ENCODE assay signal across 29 cellular contexts in genomic region chr22:40797427-40797826, GRCh38. TPM values are rescaled to one million over a fixed set of nuclear protein-coding genes. Genes with fewer than 3 reads are reported as not detected.
DNase-seq lines count a peak whose midpoint lies in the region; ATAC-seq, FAIRE-seq and TF ChIP-seq lines count a peak whose summit lies in the region.
"Had no signal": no experiment of that assay in that cellular context is flagged by ENCODE, and none has a peak within 500 bp of the region (broad histone marks: within the 10 kb centered on the region; RNA-seq: fewer than 3 reads in every experiment).

No MANE protein-coding gene starts in this region.

- no peak overlapping the region for H3K4me3 Mint-ChIP-seq in astrocyte (ENCODE audit: unreplicated experiment)
- H3K4me3 Mint-ChIP-seq: activated CD4-positive, alpha-beta T cell treated with anti-CD3 and anti-CD28 coated beads, Interleukin-2, amount 10 ng/mL, durations not matched to agents 7 days and 5 days; activated naive CD8-positive, alpha-beta T cell treated with anti-CD3 and anti-CD28 coated beads, Interleukin-2, amount 50 U/mL, for 24 hours; activated T-cell treated with anti-CD3 and anti-CD28 coated beads, Interleukin-2, amount 50 U/mL, for 4 hours; CD4-positive, alpha-beta memory T cell; memory B cell; WTC11 had no signal

- DNase-seq in A673 (ENCODE audit: low spot score) (peak; percentile 10), LHCN-M2 (ENCODE audit: low read depth) (peak; percentile 22), astrocyte (ENCODE audit: low read depth) (peak; percentile 50), fibroblast of villous mesenchyme (ENCODE audit: low read depth) (peak; percentile 43), LoVo (ENCODE audit: low spot score) (no peak), HUDEP-2 (lab: John Stamatoyannopoulos, UW; ENCODE audit: unreplicated experiment in 76 of 76) (no peak)
- DNase-seq: 8988T; activated CD4-positive, alpha-beta T cell treated with anti-CD3 and anti-CD28 coated beads, Interleukin-2, amount 10 ng/mL, durations not matched to agents 7 days and 5 days; activated naive CD8-positive, alpha-beta T cell treated with anti-CD3 and anti-CD28 coated beads, Interleukin-2, amount 50 U/mL, for 24 hours; activated T-cell treated with anti-CD3 and anti-CD28 coated beads, Interleukin-2, amount 50 U/mL, for 4 hours; CD4-positive, alpha-beta memory T cell; colonic mucosa; effector CD8-positive, alpha-beta T cell; erythroblast; H7; KBM-7; NCI-H146; NCI-H446; Right ventricle myocardium superior; stimulated activated naive CD4-positive, alpha-beta T cell had no signal

- no TSS peak for BruUV-seq in A673 (replicated peaks; lab: Mats Ljungman, UMichigan)

- FAIRE-seq in astrocyte (lab: Jason Lieb, UNC), result no peak

- H3K9ac ChIP-seq in astrocyte (ENCODE audit: low read length), result no peak overlapping the region

- no peaks in the 10 kb centered on the region for H3K9me3 ChIP-seq in A673 (ENCODE audit: low read depth, low read length, poor library complexity, severe bottlenecking)
- H3K9me3 ChIP-seq in astrocyte (ENCODE audit: insufficient read depth, low read depth, low read length), result no peaks in the 10 kb centered on the region
- H3K9me3 ChIP-seq: colonic mucosa, gastroesophageal sphincter, neutrophil, prostate gland, suprapubic skin had no signal

- no peak overlapping the region for H2AFZ ChIP-seq in astrocyte (ENCODE audit: low read depth, low read length)
- H2AFZ ChIP-seq: hepatocyte had no signal

- H3K4me3 ChIP-seq in A673 (ENCODE audit: low read depth, low read length, poor library complexity, severe bottlenecking), result no peak overlapping the region
- no peak overlapping the region for H3K4me3 ChIP-seq in astrocyte (ENCODE audit: insufficient read depth, low read depth, low read length)
- no peak overlapping the region for H3K4me3 ChIP-seq in fibroblast of villous mesenchyme (ENCODE audit: low read depth, low read length)
- H3K4me3 ChIP-seq: colonic mucosa, gastroesophageal sphincter, hepatocyte, prostate gland, suprapubic skin had no signal

- peaks cover 5% of the 10 kb centered on the region for H3K4me1 Mint-ChIP-seq in astrocyte (ENCODE audit: low read depth, unreplicated experiment)
- H3K4me1 Mint-ChIP-seq: WTC11 had no signal

- H3K36me3 Mint-ChIP-seq in astrocyte (ENCODE audit: low read depth, unreplicated experiment), result no peaks in the 10 kb centered on the region

- no peak overlapping the region for H3K27ac Mint-ChIP-seq in astrocyte (ENCODE audit: unreplicated experiment)
- H3K27ac Mint-ChIP-seq: activated CD4-positive, alpha-beta T cell treated with anti-CD3 and anti-CD28 coated beads, Interleukin-2, amount 10 ng/mL, durations not matched to agents 7 days and 5 days; activated naive CD8-positive, alpha-beta T cell treated with anti-CD3 and anti-CD28 coated beads, Interleukin-2, amount 50 U/mL, for 24 hours; memory B cell had no signal

- H3K36me3 ChIP-seq in A673 (ENCODE audit: insufficient read depth, low read length, poor library complexity, severe bottlenecking) (peaks cover 1% of the 10 kb centered on the region), astrocyte (ENCODE audit: insufficient read depth, low read length) (peaks cover 6% of the 10 kb centered on the region)
- H3K36me3 ChIP-seq: colonic mucosa, prostate gland had no signal

- TF ChIP-seq CTCF in A673 (conservative IDR thresholded peaks at IDR 0.05; ENCODE audit: low read depth, low read length), result no peak
- no peak for TF ChIP-seq CTCF in astrocyte (IDR thresholded peaks at IDR 0.05; ENCODE audit: insufficient read depth, low read depth, low read length)
- no peak for TF ChIP-seq CTCF in fibroblast of villous mesenchyme (IDR thresholded peaks at IDR 0.05; ENCODE audit: insufficient read depth, low read depth, low read length)

- ATAC-seq in GM18502 (IDR thresholded peaks at IDR 0.05; ENCODE audit: poor library complexity, unreplicated experiment) (no peak), GM19452 (IDR thresholded peaks at IDR 0.05; ENCODE audit: unreplicated experiment) (no peak)
- ATAC-seq: activated naive CD8-positive, alpha-beta T cell treated with anti-CD3 and anti-CD28 coated beads, Interleukin-2, amount 50 U/mL, for 24 hours; activated T-cell treated with anti-CD3 and anti-CD28 coated beads, Interleukin-2, amount 50 U/mL, for 4 hours; gastroesophageal sphincter; WTC11 had no signal

- no peaks in the 10 kb centered on the region for H3K9me3 Mint-ChIP-seq in astrocyte (ENCODE audit: unreplicated experiment)
- H3K9me3 Mint-ChIP-seq: activated CD4-positive, alpha-beta T cell treated with anti-CD3 and anti-CD28 coated beads, Interleukin-2, amount 10 ng/mL, durations not matched to agents 7 days and 5 days; activated naive CD8-positive, alpha-beta T cell treated with anti-CD3 and anti-CD28 coated beads, Interleukin-2, amount 50 U/mL, for 24 hours; activated T-cell treated with anti-CD3 and anti-CD28 coated beads, Interleukin-2, amount 50 U/mL, for 4 hours; CD4-positive, alpha-beta memory T cell; memory B cell; WTC11 had no signal

- H3K4me1 ChIP-seq in A673 (ENCODE audit: insufficient read depth, low read length, poor library complexity, severe bottlenecking) (peaks cover 26% of the 10 kb centered on the region), astrocyte (ENCODE audit: insufficient read depth, low read length) (peaks cover 5% of the 10 kb centered on the region)
- H3K4me1 ChIP-seq: colonic mucosa, gastroesophageal sphincter, prostate gland, suprapubic skin had no signal

- H3K27me3 ChIP-seq in A673 (replicated peaks; ENCODE audit: insufficient read depth, low read depth, low read length, poor library complexity), result no peaks in the 10 kb centered on the region
- no peaks in the 10 kb centered on the region for H3K27me3 ChIP-seq in astrocyte (ENCODE audit: insufficient read depth, low read length)
- H3K27me3 ChIP-seq: colonic mucosa, gastroesophageal sphincter, hepatocyte, neutrophil, suprapubic skin had no signal

- CTCF ChIA-PET in A673 (lab: Charles Lee), result no interaction called here

- intact Hi-C loops in A673 (cut with micrococcal nuclease; ENCODE audit: unreplicated experiment), result no loop called here

- no peaks in the 10 kb centered on the region for H4K20me1 ChIP-seq in astrocyte (ENCODE audit: insufficient read depth, low read length)

- no peak overlapping the region for H3K27ac ChIP-seq in A673 (ENCODE audit: low read depth, low read length, poor library complexity, severe bottlenecking)
- H3K27ac ChIP-seq in astrocyte (ENCODE audit: low read depth, low read length), result no peak overlapping the region
- H3K27ac ChIP-seq: colonic mucosa, gastroesophageal sphincter, hepatocyte, neutrophil, prostate gland, suprapubic skin had no signal

- peaks cover 5% of the 10 kb centered on the region for H3K79me2 ChIP-seq in astrocyte (ENCODE audit: insufficient read depth, low read length)
- H3K79me2 ChIP-seq: hepatocyte had no signal

- H3K27me3 Mint-ChIP-seq in astrocyte (ENCODE audit: low read depth, unreplicated experiment), result no peaks in the 10 kb centered on the region
- H3K27me3 Mint-ChIP-seq: activated CD4-positive, alpha-beta T cell treated with anti-CD3 and anti-CD28 coated beads, Interleukin-2, amount 10 ng/mL, durations not matched to agents 7 days and 5 days; activated naive CD8-positive, alpha-beta T cell treated with anti-CD3 and anti-CD28 coated beads, Interleukin-2, amount 50 U/mL, for 24 hours; CD4-positive, alpha-beta memory T cell; memory B cell had no signal

- no peak overlapping the region for H3K4me2 ChIP-seq in astrocyte (ENCODE audit: low read length)
- H3K4me2 ChIP-seq: hepatocyte had no signal

- POLR2A ChIA-PET in A673 (lab: Charles Lee; ENCODE audit: low non-redundant PET), result no interaction called here

RNA-seq across cellular contexts. Expression of gene SLC25A17, which starts 21.7 kb away (rescaled TPM):
- total RNA-seq in A673 (2021) (42.7 and 51.6 TPM in 2 replicates), LHCN-M2 (2014; rRNA removed) (26.0 and 28.5 TPM in 2 replicates), astrocyte (24.6 and 24.8 TPM in 2 replicates), fibroblast of villous mesenchyme (12.9 and 23.7 TPM in 2 replicates)
- 14.4 TPM for polyA plus RNA-seq in LHCN-M2 (2012)

RNA-seq across cellular contexts. Expression of gene ST13, which starts 59.0 kb away (rescaled TPM):
- 337 and 365 TPM in 2 replicates for total RNA-seq in A673 (2021)
- 187 and 203 TPM in 2 replicates for total RNA-seq in LHCN-M2 (2014; rRNA removed)
- polyA plus RNA-seq in LHCN-M2 (2012), result 247 TPM
- 236 and 248 TPM in 2 replicates for total RNA-seq in astrocyte
- 190 and 199 TPM in 2 replicates for total RNA-seq in fibroblast of villous mesenchyme

RNA-seq across cellular contexts. Expression of gene XPNPEP3, which starts 59.5 kb away (rescaled TPM):
- 30.3 and 31.3 TPM in 2 replicates for total RNA-seq in A673 (2021)
- total RNA-seq in LHCN-M2 (2014; rRNA removed), result 9.4 and 10.7 TPM in 2 replicates
- 7.0 TPM for polyA plus RNA-seq in LHCN-M2 (2012)
- 21.8 and 24.9 TPM in 2 replicates for total RNA-seq in astrocyte
- total RNA-seq in fibroblast of villous mesenchyme, result 15.1 and 19.0 TPM in 2 replicates

Comparison
In these comparisons a context has a peak if more than half of its experiments do, and no peak if none do; other contexts are left out.
1. DNase-seq: peak in A673 (single experiment), LHCN-M2 (single experiment), astrocyte (single experiment) and fibroblast of villous mesenchyme (single experiment); none in LoVo (single experiment) and HUDEP-2 (0 of 76).